In genomic region chr11:74577624-74578396, GRCh38 we compare ENCODE assay signal across 16 cellular contexts. TPM values are rescaled to one million over a fixed set of nuclear protein-coding genes. Genes with fewer than 3 reads are reported as not detected.
DNase-seq lines count a peak whose midpoint lies in the region; ATAC-seq, FAIRE-seq and TF ChIP-seq lines count a peak whose summit lies in the region.
"Had no signal": no experiment of that assay in that cellular context is flagged by ENCODE, and none has a peak within 500 bp of the region (broad histone marks: within the 10 kb centered on the region; RNA-seq: fewer than 3 reads in every experiment).

No MANE protein-coding gene starts in this region.

- no peak overlapping the region for H3K27ac ChIP-seq in HepG2 (ENCODE audit: extremely low read length, insufficient read depth, low read length)
- no peak overlapping the region for H3K27ac ChIP-seq in right lobe of liver
- H3K27ac ChIP-seq in substantia nigra (ENCODE audit: low read depth, low read length, poor library complexity, severe bottlenecking), result no peak overlapping the region
- H3K27ac ChIP-seq in right atrium auricular region, result no peak overlapping the region
- H3K27ac ChIP-seq: A549, breast epithelium, spleen, tibial nerve had no signal

- 77% methylated on average over 6 of the region's 6 CpGs for WGBS in HepG2 (ENCODE audit: low lambda C conversion rate)
- WGBS in right lobe of liver (ENCODE audit: insufficient coverage, low coverage, low lambda C conversion rate, missing lambda C conversion rate), result 80% methylated on average over 3 of the region's 6 CpGs

- H3K4me3 ChIP-seq in HepG2 (replicated peaks in 1 of 3; ENCODE audit: insufficient read depth in 1 of 3, low read depth in 2 of 3, low read length in 3 of 3) (no peak overlapping the region), right lobe of liver (no peak overlapping the region), right atrium auricular region (no peak overlapping the region)
- H3K4me3 ChIP-seq: A549, breast epithelium, spleen, tibial nerve had no signal

- no peaks in the 10 kb centered on the region for H3K36me3 Mint-ChIP-seq in effector memory CD8-positive, alpha-beta T cell (ENCODE audit: insufficient read depth)
- no peaks in the 10 kb centered on the region for H3K36me3 Mint-ChIP-seq in natural killer cell

- CTCF ChIA-PET in HepG2 (lab: Yijun Ruan, JAX; ENCODE audit: low intra/inter-chr PET ratio, low total read pairs), result no interaction called here

- H3K9ac ChIP-seq in HepG2 (ENCODE audit: insufficient read depth, low read depth, low read length), result no peak overlapping the region

- no peak for TF ChIP-seq CTCF in HepG2 (CRISPR knock-in tag; IDR thresholded peaks at IDR 0.05)
- no peak for TF ChIP-seq CTCF in right lobe of liver (IDR thresholded peaks at IDR 0.05)
- no peak for TF ChIP-seq CTCF in natural killer cell (IDR thresholded peaks at IDR 0.05)
- no peak for TF ChIP-seq CTCF in right atrium auricular region (IDR thresholded peaks at IDR 0.05)

- H3K4me3 Mint-ChIP-seq in effector memory CD8-positive, alpha-beta T cell, result no peak overlapping the region
- H3K4me3 Mint-ChIP-seq in natural killer cell, result no peak overlapping the region
- H3K4me3 Mint-ChIP-seq: neural crest cell had no signal

- H2AFZ ChIP-seq in HepG2 (ENCODE audit: low read length), result no peak overlapping the region

- TF ChIP-seq EP300 in HepG2 (IDR thresholded peaks at IDR 0.05; ENCODE audit: low read depth in 2 of 2, low read length in 2 of 2) (no peak), HepG2 (CRISPR knock-in tag; IDR thresholded peaks at IDR 0.05; ENCODE audit: borderline replicate concordance) (no peak)

- H3K4me1 Mint-ChIP-seq in effector memory CD8-positive, alpha-beta T cell (ENCODE audit: low read depth in 2 of 2), result no peaks in the 10 kb centered on the region
- H3K4me1 Mint-ChIP-seq in natural killer cell, result no peaks in the 10 kb centered on the region

- intact Hi-C loops in HepG2 (cut with micrococcal nuclease; ENCODE audit: unreplicated experiment), result no loop called here
- intact Hi-C loops in right lobe of liver (cut with DNase I), result loop anchor here (10.0 kb wide), 1 partner anchor 323 kb away; no protein-coding TSS in a partner anchor
- intact Hi-C loops in natural killer cell (cut with micrococcal nuclease), result no loop called here

- FAIRE-seq in HepG2 (lab: Jason Lieb, UNC), result no peak
- FAIRE-seq: A549 had no signal

- TF ChIP-seq POLR2A in HepG2 (IDR thresholded peaks at IDR 0.05; ENCODE audit: insufficient read depth in 1 of 2, low read depth in 2 of 2, low read length in 2 of 2) (no peak), right lobe of liver (IDR thresholded peaks at IDR 0.05) (no peak)

- H4K20me1 ChIP-seq in HepG2 (ENCODE audit: insufficient read depth, low read length), result no peaks in the 10 kb centered on the region

- no peak for ATAC-seq in HepG2
- no peak for ATAC-seq in right lobe of liver
- ATAC-seq in effector memory CD8-positive, alpha-beta T cell (replicated peaks), result no peak
- ATAC-seq in HG03439 (IDR thresholded peaks at IDR 0.05; ENCODE audit: unreplicated experiment), result no peak
- ATAC-seq in natural killer cell, result no peak
- ATAC-seq: HCT116, Panc1 had no signal

- no peaks in the 10 kb centered on the region for H3K36me3 ChIP-seq in HepG2 (replicated peaks in 1 of 2; ENCODE audit: control insufficient read depth in 1 of 2, insufficient read depth in 2 of 2, low read length in 2 of 2)
- H3K36me3 ChIP-seq in right lobe of liver, result no peaks in the 10 kb centered on the region
- H3K36me3 ChIP-seq in right atrium auricular region, result no peaks in the 10 kb centered on the region
- H3K36me3 ChIP-seq: breast epithelium, spleen, tibial nerve had no signal

- H3K27ac Mint-ChIP-seq in effector memory CD8-positive, alpha-beta T cell, result peak overlapping the region; percentile 25 to 66
- H3K27ac Mint-ChIP-seq in natural killer cell, result no peak overlapping the region

- H3K27me3 Mint-ChIP-seq in effector memory CD8-positive, alpha-beta T cell, result peaks cover 9 to 10% of the 10 kb centered on the region in 2 donors
- peaks cover 0 to 3% of the 10 kb centered on the region in 2 donors for H3K27me3 Mint-ChIP-seq in natural killer cell (ENCODE audit: low read depth in 2 of 2)

- H3K4me1 ChIP-seq in HepG2 (ENCODE audit: insufficient read depth, low read length), result no peaks in the 10 kb centered on the region
- H3K4me1 ChIP-seq in right lobe of liver, result no peaks in the 10 kb centered on the region
- H3K4me1 ChIP-seq in right atrium auricular region, result no peaks in the 10 kb centered on the region
- H3K4me1 ChIP-seq: A549, breast epithelium, spleen, tibial nerve had no signal

- no TSS peak for BruUV-seq in HepG2 (replicated peaks; lab: Mats Ljungman, UMichigan)

- in situ Hi-C loops in HepG2 (cut with HindIII; ENCODE audit: extremely low pct_ligation_motif_present, low pct_unique_long_range_greater_than_20kb), result no loop called here

- no peaks in the 10 kb centered on the region for H3K79me2 ChIP-seq in HepG2 (ENCODE audit: insufficient read depth, low read length)

- DNase-seq in HepG2 (ENCODE audit: low spot score) (no peak), right lobe of liver (no peak), NCI-H510A (lab: John Stamatoyannopoulos, UW) (peak; percentile 63), substantia nigra (lab: John Stamatoyannopoulos, UW) (no peak), natural killer cell (no peak), right atrium auricular region (ENCODE audit: low spot score) (no peak)
- no peak for DNase-seq in effector memory CD8-positive, alpha-beta T cell
- DNase-seq: activated CD4-positive, alpha-beta T cell treated with anti-CD3 and anti-CD28 coated beads, Interleukin-2, amount 50 U/mL, for 48 hours; spleen had no signal

- H3K9me3 Mint-ChIP-seq in effector memory CD8-positive, alpha-beta T cell, result no peaks in the 10 kb centered on the region
- H3K9me3 Mint-ChIP-seq in natural killer cell, result no peaks in the 10 kb centered on the region
- H3K9me3 Mint-ChIP-seq: neural crest cell had no signal

- H3K27me3 ChIP-seq in HepG2 (ENCODE audit: control insufficient read depth in 1 of 2, insufficient read depth in 2 of 2, low read length in 2 of 2) (peaks cover 0 to 1% of the 10 kb centered on the region in 2 experiments; a peak in 1 of 5 replicates), right lobe of liver (no peaks in the 10 kb centered on the region), right atrium auricular region (no peaks in the 10 kb centered on the region)
- H3K27me3 ChIP-seq: breast epithelium, tibial nerve had no signal

- no peak for TF ChIP-seq RAD21 in HepG2 (CRISPR knock-in tag; IDR thresholded peaks at IDR 0.05)

- H3K9me3 ChIP-seq in HepG2 (ENCODE audit: low read length) (no peaks in the 10 kb centered on the region), right lobe of liver (no peaks in the 10 kb centered on the region), right atrium auricular region (no peaks in the 10 kb centered on the region)
- H3K9me3 ChIP-seq: A549, breast epithelium, spleen, tibial nerve had no signal

- POLR2A ChIA-PET in HepG2 (lab: Yijun Ruan, JAX), result no interaction called here

- no peak overlapping the region for H3K4me2 ChIP-seq in HepG2 (ENCODE audit: low read depth, low read length)
- H3K4me2 ChIP-seq: A549 had no signal

TF ChIP-seq in HepG2, 621 proteins besides CTCF, POLR2A, EP300 and RAD21:
- TF ChIP-seq SP4 (CRISPR knock-in tag; IDR thresholded peaks at IDR 0.05) (no peak), ZNF296 (CRISPR knock-in tag; conservative IDR thresholded peaks at IDR 0.05) (no peak), DDIT3 (CRISPR knock-in tag; IDR thresholded peaks at IDR 0.05) (no peak), MTF1 (CRISPR knock-in tag; IDR thresholded peaks at IDR 0.05) (no peak)
- TF ChIP-seq, protein P1, sequence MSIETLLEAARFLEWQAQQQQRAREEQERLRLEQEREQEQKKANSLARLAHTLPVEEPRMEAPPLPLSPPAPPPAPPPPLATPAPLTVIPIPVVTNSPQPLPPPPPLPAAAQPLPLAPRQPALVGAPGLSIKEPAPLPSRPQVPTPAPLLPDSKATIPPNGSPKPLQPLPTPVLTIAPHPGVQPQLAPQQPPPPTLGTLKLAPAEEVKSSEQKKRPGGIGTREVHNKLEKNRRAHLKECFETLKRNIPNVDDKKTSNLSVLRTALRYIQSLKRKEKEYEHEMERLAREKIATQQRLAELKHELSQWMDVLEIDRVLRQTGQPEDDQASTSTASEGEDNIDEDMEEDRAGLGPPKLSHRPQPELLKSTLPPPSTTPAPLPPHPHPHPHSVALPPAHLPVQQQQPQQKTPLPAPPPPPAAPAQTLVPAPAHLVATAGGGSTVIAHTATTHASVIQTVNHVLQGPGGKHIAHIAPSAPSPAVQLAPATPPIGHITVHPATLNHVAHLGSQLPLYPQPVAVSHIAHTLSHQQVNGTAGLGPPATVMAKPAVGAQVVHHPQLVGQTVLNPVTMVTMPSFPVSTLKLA (IDR thresholded peaks at IDR 0.05), result peak; percentile 93

RNA-seq across cellular contexts. Expression of gene POLD3, which starts 14.6 kb away (rescaled TPM):
- total RNA-seq in HepG2 (2016; rRNA removed; fragmentation: Illumina TruSeq; extraction: Trizol) (18.9 and 23.7 TPM in 2 replicates), right lobe of liver (1 to 10 TPM; 2.9 to 5.7 (median 5.1) TPM), natural killer cell (10 to 100 TPM in 1 of 3 donors, 1 to 10 TPM in 2; 9.4 to 10.6 (median 9.6) TPM), right atrium auricular region (1 to 10 TPM; 4.6 to 7.0 TPM)
- total RNA-seq in HepG2 (2016; cell fraction: cytosol; rRNA removed; fragmentation: Illumina TruSeq; extraction: Trizol; ENCODE audit: low read depth), result 4.0 and 4.8 TPM in 2 replicates
- total RNA-seq in HepG2 (2016; cell fraction: insoluble cytoplasmic fraction; rRNA removed; fragmentation: Illumina TruSeq; extraction: Trizol), result 18.2 and 21.5 TPM in 2 replicates
- 8.3 and 9.4 TPM in 2 replicates for total RNA-seq in HepG2 (2016; cell fraction: membrane; rRNA removed; fragmentation: Illumina TruSeq; extraction: Trizol)
- 18.8 and 20.7 TPM in 2 replicates for total RNA-seq in HepG2 (2016; cell fraction: nucleus; rRNA removed; fragmentation: Illumina TruSeq; extraction: Trizol)
- polyA plus RNA-seq in HepG2 (2011; rRNA removed), result 5.1 and 6.3 TPM in 2 replicates
- polyA plus RNA-seq in HepG2 (2011; cell fraction: cytosol; rRNA removed), result 2.7 and 2.9 TPM in 2 replicates
- 4.1 and 4.3 TPM in 2 replicates for polyA plus RNA-seq in HepG2 (2011; cell fraction: nucleus; rRNA removed)
- polyA plus RNA-seq in HepG2 (2012), result 3.5 and 5.9 TPM in 2 replicates
- polyA plus RNA-seq in HepG2 (2016; cell fraction: cytosol; fragmentation: Illumina TruSeq; extraction: Trizol; ENCODE audit: low read depth), result 1.4 and 1.8 TPM in 2 replicates
- 18.6 and 19.5 TPM in 2 replicates for polyA plus RNA-seq in HepG2 (2016; cell fraction: insoluble cytoplasmic fraction; fragmentation: Illumina TruSeq; extraction: Trizol; ENCODE audit: low read depth)
- polyA plus RNA-seq in HepG2 (2016; cell fraction: membrane; fragmentation: Illumina TruSeq; extraction: Trizol; ENCODE audit: low read depth), result 3.6 and 4.0 TPM in 2 replicates
- polyA plus RNA-seq in HepG2 (2016; cell fraction: nucleus; fragmentation: Illumina TruSeq; extraction: Trizol; ENCODE audit: insufficient read depth, low read depth), result 20.7 and 27.8 TPM in 2 replicates
- 6.2 and 54.4 TPM in 2 replicates for polyA minus RNA-seq in HepG2 (2011; rRNA and poly(A)+ RNA removed; ENCODE audit: low replicate concordance)
- 2.5 and 5.3 TPM in 2 replicates for polyA minus RNA-seq in HepG2 (2011; cell fraction: cytosol; rRNA and poly(A)+ RNA removed)
- 8.5 and 9.9 TPM in 2 replicates for polyA minus RNA-seq in HepG2 (2011; cell fraction: nucleus; rRNA and poly(A)+ RNA removed)

Comparison
In these comparisons a context has a peak if more than half of its experiments do, and no peak if none do; other contexts are left out.
1. intact Hi-C loops: an anchor here in right lobe of liver (10.0 kb wide); none called in HepG2 and natural killer cell.
2. H3K27ac Mint-ChIP-seq: peak in effector memory CD8-positive, alpha-beta T cell (2 of 2); none in natural killer cell (0 of 2).